8 cellular contexts compared by ENCODE assay signal in genomic region chr19:20077791-20078463, GRCh38. TPM values are rescaled to one million over a fixed set of nuclear protein-coding genes. Genes with fewer than 3 reads are reported as not detected.
DNase-seq lines count a peak whose midpoint lies in the region; ATAC-seq and TF ChIP-seq lines count a peak whose summit lies in the region.

ZNF90 (plus strand) TSS chr19:20078000; CDS start chr19:20078133, 133 bp downstream.

- peaks cover 39% of the 10 kb centered on the region for H3K4me1 Mint-ChIP-seq in neural crest cell

- H2AFZ ChIP-seq in OCI-LY3 (ENCODE audit: low read depth, low read length) = peak within 1 kb of the TSS; percentile 41; the same call in 1 of the 2 replicates

- H3K9ac ChIP-seq in OCI-LY3 (ENCODE audit: low read length) = peak within 1 kb of the TSS; percentile 61

- H3K36me3 ChIP-seq in OCI-LY3 (replicated peaks; ENCODE audit: low read depth, low read length) = peaks cover 12% of the 10 kb centered on the region

- ATAC-seq in GM18502 (IDR thresholded peaks at IDR 0.05; ENCODE audit: poor library complexity, unreplicated experiment) (peak; percentile 93), HG02938 (IDR thresholded peaks at IDR 0.05; ENCODE audit: unreplicated experiment) (peak; percentile 87), foreskin keratinocyte (peak; percentile 98)
- peak; percentile 97 for ATAC-seq in stimulated activated naive CD8-positive, alpha-beta T cell treated with anti-CD3 and anti-CD28 coated beads, Interleukin-15, Interleukin-2, amounts not matched to agents 100 U/mL and 50 U/mL, for 24 hours

- peak; percentile 72 for DNase-seq in activated effector memory CD4-positive, alpha-beta T cell treated with Interleukin-2 at 50 U/mL for 16 hours
- DNase-seq in foreskin keratinocyte (peak; percentile 86 to 96), neural crest cell (ENCODE audit: low read depth, low spot score) (peak; percentile 82), HT-29 (ENCODE audit: low spot score) (no peak)
- DNase-seq in stimulated activated naive CD8-positive, alpha-beta T cell treated with anti-CD3 and anti-CD28 coated beads, Interleukin-15, Interleukin-2, amounts not matched to agents 100 U/mL and 50 U/mL, for 24 hours = peak; percentile 84

- no peaks in the 10 kb centered on the region for H3K27me3 Mint-ChIP-seq in neural crest cell (ENCODE audit: low read depth)

- no peaks in the 10 kb centered on the region for H3K27me3 ChIP-seq in OCI-LY3 (ENCODE audit: low read depth, low read length)
- no peaks in the 10 kb centered on the region for H3K27me3 ChIP-seq in foreskin keratinocyte

- H3K27ac ChIP-seq in OCI-LY3 (ENCODE audit: low read length) (peak within 1 kb of the TSS; percentile 52), foreskin keratinocyte (peak within 1 kb of the TSS; percentile 29)

- TF ChIP-seq CTCF in OCI-LY3 (IDR thresholded peaks at IDR 0.05; ENCODE audit: low read depth, low read length) (no peak), foreskin keratinocyte (conservative IDR thresholded peaks at IDR 0.05) (peak; percentile 33), neural crest cell (conservative IDR thresholded peaks at IDR 0.05) (no peak)

- peak within 1 kb of the TSS; percentile 97 for H3K4me3 Mint-ChIP-seq in neural crest cell

- H3K9me3 Mint-ChIP-seq in neural crest cell = peaks cover 2% of the 10 kb centered on the region

- no peaks in the 10 kb centered on the region for H4K20me1 ChIP-seq in OCI-LY3 (ENCODE audit: insufficient read depth, low read length)

- peaks cover 29% of the 10 kb centered on the region for H3K36me3 Mint-ChIP-seq in neural crest cell (ENCODE audit: low read depth)

- H3K4me1 ChIP-seq in OCI-LY3 (ENCODE audit: low read length) (no peaks in the 10 kb centered on the region), foreskin keratinocyte (no peaks in the 10 kb centered on the region)

- no peaks in the 10 kb centered on the region for H3K9me3 ChIP-seq in OCI-LY3 (ENCODE audit: insufficient read depth, low read length)

- peak within 1 kb of the TSS; percentile 80 for H3K4me3 ChIP-seq in OCI-LY3 (ENCODE audit: low read length)

- peaks cover 43% of the 10 kb centered on the region for H3K79me2 ChIP-seq in OCI-LY3 (ENCODE audit: low read length)

- H3K27ac Mint-ChIP-seq in neural crest cell (ENCODE audit: unreplicated experiment) = peak within 1 kb of the TSS; percentile 98

- H3K4me2 ChIP-seq in OCI-LY3 (ENCODE audit: low read length) = peak within 1 kb of the TSS; percentile 63

RNA-seq across cellular contexts. Expression of gene ZNF90, which starts in this region (rescaled TPM):
- total RNA-seq in foreskin keratinocyte = 6.1 and 7.4 TPM in 2 replicates
- 2.5 and 4.0 TPM in 2 replicates for polyA plus RNA-seq in foreskin keratinocyte
- total RNA-seq in neural crest cell = 27.3 and 27.4 TPM in 2 replicates
- total RNA-seq in HT-29 (2014; rRNA removed; shearing (Covaris generic)) = not detected in 2 replicates
